ENCODE assay signal across 1 cellular context in genomic region chr19:48182434-48182833, GRCh38.
TF ChIP-seq lines count a peak whose summit lies in the region.

No MANE protein-coding gene starts in this region.

TF ChIP-seq in GM23338, 12 proteins besides CTCF, POLR2A, EP300 and RAD21 (continued from another document):
- TF ChIP-seq REST (IDR thresholded peaks at IDR 0.05; ENCODE audit: unreplicated experiment) (no peak), NANOG (IDR thresholded peaks at IDR 0.05; ENCODE audit: borderline replicate concordance) (no peak), ZNF331 (CRISPR knock-in tag; IDR thresholded peaks at IDR 0.05; ENCODE audit: low read depth) (no peak), STAT1 (IDR thresholded peaks at IDR 0.05; ENCODE audit: unreplicated experiment) (no peak), CREB1 (CRISPR knock-in tag; IDR thresholded peaks at IDR 0.05; ENCODE audit: low read depth) (no peak)
